Comparison of ENCODE assay signal across 14 cellular contexts in the genomic region with DNA sequence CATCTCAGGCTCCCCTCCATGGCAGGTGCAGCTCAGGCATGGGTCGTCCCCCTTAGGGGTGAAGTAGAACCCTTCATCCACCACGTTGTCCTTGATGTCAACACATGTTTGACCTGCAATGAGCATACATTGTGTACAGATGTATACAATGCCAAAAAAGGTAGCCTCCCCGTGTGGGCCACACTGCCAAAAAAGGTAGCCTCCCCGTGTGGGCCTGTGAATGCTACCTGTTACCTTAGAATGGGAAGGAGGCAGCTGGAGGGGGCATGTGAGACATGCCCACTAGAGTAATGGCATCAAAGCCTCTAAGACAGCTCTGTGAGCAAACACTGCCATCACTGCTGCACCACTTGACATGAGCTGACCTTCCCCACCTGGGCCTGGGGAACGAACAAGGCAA.
DNase-seq lines count a peak whose midpoint lies in the region; ATAC-seq and TF ChIP-seq lines count a peak whose summit lies in the region.
"Had no signal": no experiment of that assay in that cellular context is flagged by ENCODE, and none has a peak within 500 bp of the region (broad histone marks: within the 10 kb centered on the region; RNA-seq: fewer than 3 reads in every experiment).

No MANE protein-coding gene starts in this region.

- peaks cover 16% of the 10 kb centered on the region for H3K4me1 ChIP-seq in left ventricle myocardium inferior
- no peaks in the 10 kb centered on the region for H3K4me1 ChIP-seq in RWPE2 (ENCODE audit: insufficient read depth, poor library complexity, severe bottlenecking)

- H3K9me3 ChIP-seq in left ventricle myocardium inferior (replicated peaks) (no peaks in the 10 kb centered on the region), RWPE2 (ENCODE audit: severe bottlenecking) (no peaks in the 10 kb centered on the region)

- H3K4me3 ChIP-seq in left ventricle myocardium inferior (no peak overlapping the region), RWPE2 (ENCODE audit: severe bottlenecking) (no peak overlapping the region)

- H3K36me3 ChIP-seq in left ventricle myocardium inferior (peaks cover 84% of the 10 kb centered on the region), RWPE2 (ENCODE audit: low read depth) (peaks cover 88% of the 10 kb centered on the region)

- TF ChIP-seq CTCF in left ventricle myocardium inferior (IDR thresholded peaks at IDR 0.05; ENCODE audit: borderline replicate concordance) (no peak), RWPE2 (IDR thresholded peaks at IDR 0.05; ENCODE audit: poor library complexity, severe bottlenecking) (no peak)

- no peak for ATAC-seq in RWPE2 (ENCODE audit: low read depth)

- intact Hi-C loops in cardiac septum (cut with DNase I) = loop anchor here (10.0 kb wide), 1 partner anchor 64 kb away; no protein-coding TSS in a partner anchor
- intact Hi-C loops in left ventricle myocardium inferior (cut with micrococcal nuclease) = no loop called here
- intact Hi-C loops in posterior vena cava (cut with DNase I) = loop anchor here in 1 of 2 donors (10.0 kb wide), 1 partner anchor 54 kb away; no protein-coding TSS in a partner anchor

- DNase-seq in activated effector memory CD4-positive, alpha-beta T cell treated with anti-CD3 and anti-CD28 coated beads, Interleukin-2, amount 50 U/mL, for 16 hours = peak; percentile 44
- no peak for DNase-seq in activated effector memory CD4-positive, alpha-beta T cell treated with Interleukin-2 at 50 U/mL for 16 hours
- peak; percentile 14 for DNase-seq in cardiac septum (ENCODE audit: low spot score)
- DNase-seq in left ventricle myocardium inferior = no peak
- DNase-seq in RWPE2 (ENCODE audit: low spot score) = peak; percentile 9
- peak; percentile 61 for DNase-seq in posterior vena cava (ENCODE audit: low spot score)
- DNase-seq in GM19240 (ENCODE audit: insufficient read length, low spot score) = no peak
- DNase-seq: 8988T; C1 segment of cervical spinal cord; Calu3; CD4-positive, alpha-beta T cell; DMS 273 treated with DMSO at 0.1 percent for 48 hours; HCEC 1CT; HFFc6 had no signal

- H3K27me3 ChIP-seq in left ventricle myocardium inferior (ENCODE audit: low read depth) (no peaks in the 10 kb centered on the region), RWPE2 (ENCODE audit: insufficient read depth, poor library complexity, severe bottlenecking) (no peaks in the 10 kb centered on the region)

- no peak overlapping the region for H3K27ac ChIP-seq in left ventricle myocardium inferior (replicated peaks)
- no peak overlapping the region for H3K27ac ChIP-seq in RWPE2 (ENCODE audit: poor library complexity, severe bottlenecking)

Comparison
In these comparisons a context has a peak if more than half of its experiments do, and no peak if none do; other contexts are left out.
1. DNase-seq: peak in activated effector memory CD4-positive, alpha-beta T cell treated with anti-CD3 and anti-CD28 coated beads, Interleukin-2, amount 50 U/mL, for 16 hours (single experiment), cardiac septum (single experiment), RWPE2 (single experiment) and posterior vena cava (single experiment); none in activated effector memory CD4-positive, alpha-beta T cell treated with Interleukin-2 at 50 U/mL for 16 hours (single experiment), left ventricle myocardium inferior (single experiment) and GM19240 (single experiment).